Comparison of ENCODE assay signal across 24 cellular contexts in genomic region chr5:168833383-168833782, GRCh38.
DNase-seq lines count a peak whose midpoint lies in the region; ATAC-seq and TF ChIP-seq lines count a peak whose summit lies in the region.
"Had no signal": no experiment of that assay in that cellular context is flagged by ENCODE, and none has a peak within 500 bp of the region (broad histone marks: within the 10 kb centered on the region; RNA-seq: fewer than 3 reads in every experiment).

No MANE protein-coding gene starts in this region.

- H3K27ac ChIP-seq in endodermal cell (ENCODE audit: low read depth, low read length) = no peak overlapping the region
- H3K27ac ChIP-seq: A549; BLaER1 treated with 17β-estradiol and CSF1 and Interleukin-3, amounts not matched to agents 10 nM and 100 nM; GM23248 had no signal

- no peak for DNase-seq in activated CD4-positive, alpha-beta T cell treated with anti-CD3 and anti-CD28 coated beads for 36 hours
- no peak for DNase-seq in activated CD4-positive, alpha-beta T cell treated with anti-CD3 and anti-CD28 coated beads, Interleukin-2, amount 50 U/mL, for 4 hours
- DNase-seq in endodermal cell = no peak
- DNase-seq in mesenteric fat pad (ENCODE audit: low spot score) = peak; percentile 39
- DNase-seq in OCI-M2 (lab: John Stamatoyannopoulos, UW; ENCODE audit: unreplicated experiment) = no peak
- DNase-seq: 8988T; ACHN; AML-193; BE2C; CD4-positive, alpha-beta T cell; CD8-positive, alpha-beta memory T cell; DMS 273 treated with DMSO at 0.1 percent for 48 hours; DMS79; EL; GDM1; GM23248; HFFc6 had no signal

- ATAC-seq in activated CD4-positive, alpha-beta T cell treated with anti-CD3 and anti-CD28 coated beads for 36 hours = no peak
- no peak for ATAC-seq in HG02884 (IDR thresholded peaks at IDR 0.05; ENCODE audit: unreplicated experiment)
- ATAC-seq: A549, GM12878 had no signal

- H4K20me1 ChIP-seq in Loucy (ENCODE audit: insufficient read depth, low read length, poor library complexity, severe bottlenecking) = no peaks in the 10 kb centered on the region
- H4K20me1 ChIP-seq: BLaER1 treated with 17β-estradiol and CSF1 and Interleukin-3, amounts not matched to agents 10 nM and 100 nM had no signal

- no peaks in the 10 kb centered on the region for H3K9me3 Mint-ChIP-seq in activated CD4-positive, alpha-beta T cell treated with anti-CD3 and anti-CD28 coated beads for 36 hours (ENCODE audit: low read depth)
- H3K9me3 Mint-ChIP-seq in endodermal cell = no peaks in the 10 kb centered on the region
- H3K9me3 Mint-ChIP-seq: CD4-positive, alpha-beta T cell; HFFc6 had no signal

- H3K36me3 Mint-ChIP-seq in activated CD4-positive, alpha-beta T cell treated with anti-CD3 and anti-CD28 coated beads for 36 hours (ENCODE audit: low read depth) = no peaks in the 10 kb centered on the region
- no peaks in the 10 kb centered on the region for H3K36me3 Mint-ChIP-seq in endodermal cell (ENCODE audit: low read depth)
- H3K36me3 Mint-ChIP-seq: CD14-positive monocyte; CD8-positive, alpha-beta memory T cell had no signal

- H3K27me3 Mint-ChIP-seq in activated CD4-positive, alpha-beta T cell treated with anti-CD3 and anti-CD28 coated beads for 36 hours = peaks cover 7% of the 10 kb centered on the region
- peaks cover 47% of the 10 kb centered on the region for H3K27me3 Mint-ChIP-seq in endodermal cell (ENCODE audit: insufficient read depth)
- H3K27me3 Mint-ChIP-seq: CD4-positive, alpha-beta T cell; CD8-positive, alpha-beta memory T cell had no signal

- POLR2A ChIA-PET in activated CD4-positive, alpha-beta T cell treated with anti-CD3 and anti-CD28 coated beads for 36 hours (lab: Charles Lee) = no interaction called here

- H3K36me3 ChIP-seq in Loucy (ENCODE audit: insufficient read depth, low read length) (no peaks in the 10 kb centered on the region), endodermal cell (ENCODE audit: control insufficient read depth, insufficient read depth, low read length) (no peaks in the 10 kb centered on the region)
- H3K36me3 ChIP-seq: BLaER1 treated with 17β-estradiol and CSF1 and Interleukin-3, amounts not matched to agents 10 nM and 100 nM; HAP-1 had no signal

- peak overlapping the region; percentile 46 for H3K4me2 ChIP-seq in Loucy (ENCODE audit: low read depth, low read length, poor library complexity, severe bottlenecking)
- H3K4me2 ChIP-seq: A549; BLaER1 treated with 17β-estradiol and CSF1 and Interleukin-3, amounts not matched to agents 10 nM and 100 nM had no signal

- H3K9me3 ChIP-seq in Loucy (ENCODE audit: insufficient read depth, low read depth, low read length) = no peaks in the 10 kb centered on the region
- no peaks in the 10 kb centered on the region for H3K9me3 ChIP-seq in endodermal cell (ENCODE audit: control insufficient read depth, low read length)
- H3K9me3 ChIP-seq: A549; BE2C; BLaER1 treated with 17β-estradiol and CSF1 and Interleukin-3, amounts not matched to agents 10 nM and 100 nM; HAP-1 had no signal

- intact Hi-C loops in activated CD4-positive, alpha-beta T cell treated with anti-CD3 and anti-CD28 coated beads for 36 hours (cut with DNase I, micrococcal nuclease) = loop anchor here in 1 of 2 experiments (10.0 kb wide), 1 partner anchor 821 kb away; no protein-coding TSS in a partner anchor

- no peak overlapping the region for H3K4me3 ChIP-seq in Loucy (ENCODE audit: low read length, poor library complexity, severe bottlenecking)
- no peak overlapping the region for H3K4me3 ChIP-seq in endodermal cell (ENCODE audit: low read length)
- H3K4me3 ChIP-seq: A549; BLaER1 treated with 17β-estradiol and CSF1 and Interleukin-3, amounts not matched to agents 10 nM and 100 nM; GM12878; GM23248; HAP-1 had no signal

- no peak for TF ChIP-seq CTCF in Loucy (conservative IDR thresholded peaks at IDR 0.05; ENCODE audit: low read length)
- TF ChIP-seq CTCF in endodermal cell (conservative IDR thresholded peaks at IDR 0.05) = no peak

- no peaks in the 10 kb centered on the region for H3K79me2 ChIP-seq in Loucy (ENCODE audit: insufficient read depth, low read length)

- no peaks in the 10 kb centered on the region for H3F3A ChIP-seq in Loucy (ENCODE audit: low read depth)

- peaks cover 17% of the 10 kb centered on the region for H3K4me1 ChIP-seq in Loucy (ENCODE audit: insufficient read depth, low read length, poor library complexity, severe bottlenecking)
- peaks cover 13% of the 10 kb centered on the region for H3K4me1 ChIP-seq in endodermal cell (ENCODE audit: control insufficient read depth, insufficient read depth, low read length)
- H3K4me1 ChIP-seq: A549, HAP-1 had no signal

- H3K27ac Mint-ChIP-seq in activated CD4-positive, alpha-beta T cell treated with anti-CD3 and anti-CD28 coated beads for 36 hours = peak overlapping the region; percentile 21
- peak overlapping the region; percentile 54 for H3K27ac Mint-ChIP-seq in endodermal cell
- H3K27ac Mint-ChIP-seq: CD14-positive monocyte; CD4-positive, alpha-beta T cell; HFFc6 had no signal

- H3K27me3 ChIP-seq in Loucy (ENCODE audit: insufficient read depth, low read length, poor library complexity, severe bottlenecking) (no peaks in the 10 kb centered on the region), endodermal cell (ENCODE audit: control insufficient read depth, insufficient read depth, low read length, poor library complexity, severe bottlenecking) (peaks cover 22% of the 10 kb centered on the region)
- H3K27me3 ChIP-seq: BE2C; BLaER1 treated with 17β-estradiol and CSF1 and Interleukin-3, amounts not matched to agents 10 nM and 100 nM had no signal

- CTCF ChIA-PET in activated CD4-positive, alpha-beta T cell treated with anti-CD3 and anti-CD28 coated beads for 36 hours (lab: Charles Lee) = no interaction called here

- peaks cover 56% of the 10 kb centered on the region for H3K4me1 Mint-ChIP-seq in activated CD4-positive, alpha-beta T cell treated with anti-CD3 and anti-CD28 coated beads for 36 hours
- H3K4me1 Mint-ChIP-seq in endodermal cell = peaks cover 10% of the 10 kb centered on the region
- H3K4me1 Mint-ChIP-seq: CD14-positive monocyte; CD8-positive, alpha-beta memory T cell had no signal

- no peaks in the 10 kb centered on the region for H3K9me2 ChIP-seq in Loucy (replicated peaks; ENCODE audit: low read depth, low read length)

- 39 to 54% methylated on average over 3 of the region's 3 CpGs for WGBS in endodermal cell (ENCODE audit: insufficient coverage in 1 of 2, insufficient read length in 1 of 2), 2 experiments

- H2AFZ ChIP-seq in Loucy (ENCODE audit: low read length) = 0 out of 2 replicates have a peak overlapping the region, but pooled peaks have one; percentile 49
- H2AFZ ChIP-seq: GM23248 had no signal

- peak overlapping the region; percentile 36 for H3K9ac ChIP-seq in Loucy (ENCODE audit: low read depth, low read length, poor library complexity, severe bottlenecking)
- H3K9ac ChIP-seq in endodermal cell (ENCODE audit: extremely low read depth, low read length, poor library complexity, severe bottlenecking) = no peak overlapping the region
- H3K9ac ChIP-seq: BLaER1 treated with 17β-estradiol and CSF1 and Interleukin-3, amounts not matched to agents 10 nM and 100 nM; GM23248 had no signal

- H3K4me3 Mint-ChIP-seq in activated CD4-positive, alpha-beta T cell treated with anti-CD3 and anti-CD28 coated beads for 36 hours = no peak overlapping the region
- no peak overlapping the region for H3K4me3 Mint-ChIP-seq in endodermal cell
- H3K4me3 Mint-ChIP-seq: CD14-positive monocyte; CD4-positive, alpha-beta T cell; CD8-positive, alpha-beta memory T cell; HFFc6 had no signal
